ENCODE assay signal across 15 cellular contexts in the genomic region with DNA sequence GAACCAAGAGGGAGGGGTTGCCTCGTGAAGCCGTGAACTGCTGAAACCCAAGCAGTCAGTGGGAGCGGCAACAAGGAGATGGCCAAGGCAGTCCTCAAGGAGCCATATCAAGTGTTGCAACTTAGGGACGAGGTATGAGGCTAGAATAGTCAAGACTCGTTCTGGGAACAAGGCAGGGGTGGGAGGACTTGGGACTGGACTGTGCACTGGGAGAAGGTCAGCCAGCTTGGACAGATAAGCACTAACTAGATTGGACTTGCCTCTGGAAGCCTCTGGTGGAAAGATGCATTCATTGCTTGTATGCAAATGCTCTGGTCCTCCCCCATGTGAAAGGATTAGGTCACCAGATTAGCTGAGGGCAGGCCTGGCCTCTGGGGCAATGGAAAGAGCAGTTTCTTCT.
A peak's percentile ranks its signal among the peaks of the same experiment; 100 is the strongest.
DNase-seq lines count a peak whose midpoint lies in the region; ATAC-seq and TF ChIP-seq lines count a peak whose summit lies in the region.
"Had no signal": no experiment of that assay in that cellular context is flagged by ENCODE, and none has a peak within 500 bp of the region (broad histone marks: within the 10 kb centered on the region; RNA-seq: fewer than 3 reads in every experiment).

No MANE protein-coding gene starts in this region.

- TF ChIP-seq POLR2A in gastroesophageal sphincter (IDR thresholded peaks at IDR 0.05), result no peak

- ATAC-seq in gastroesophageal sphincter, result peak; percentile 87
- ATAC-seq in mucosa of descending colon, result peak; percentile 8
- no peak for ATAC-seq in GM21526 (IDR thresholded peaks at IDR 0.05; ENCODE audit: low FRiP score, unreplicated experiment)
- ATAC-seq in HG03354 (IDR thresholded peaks at IDR 0.05; ENCODE audit: poor library complexity, severe bottlenecking, unreplicated experiment), result no peak
- ATAC-seq: naive thymus-derived CD8-positive, alpha-beta T cell; upper lobe of right lung had no signal

- intact Hi-C loops in mucosa of descending colon (cut with DNase I, micrococcal nuclease), result no loop called here

- TF ChIP-seq CTCF in BE2C (IDR thresholded peaks at IDR 0.05; ENCODE audit: low read depth, low read length) (peak; percentile 25), gastroesophageal sphincter (IDR thresholded peaks at IDR 0.05) (peak in 1 of 4 experiments; percentile 28), mucosa of descending colon (IDR thresholded peaks at IDR 0.05) (no peak)

- WGBS in gastroesophageal sphincter (ENCODE audit: low coverage in 1 of 2), 2 donors, result 59% methylated on average over 2 of the region's 5 CpGs; no CpG with 5 or more reads in 1 of the 2 donors

- no peak overlapping the region for H3K27ac ChIP-seq in gastroesophageal sphincter
- H3K27ac ChIP-seq: SJSA1, skin epidermis, upper lobe of right lung had no signal

- H3K4me1 ChIP-seq in BE2C, result peaks cover 7% of the 10 kb centered on the region
- no peaks in the 10 kb centered on the region for H3K4me1 ChIP-seq in gastroesophageal sphincter
- no peaks in the 10 kb centered on the region for H3K4me1 ChIP-seq in mucosa of descending colon (ENCODE audit: low read depth)
- H3K4me1 ChIP-seq: SJSA1, upper lobe of right lung had no signal

- H3K27me3 ChIP-seq in BE2C (no peaks in the 10 kb centered on the region), gastroesophageal sphincter (no peaks in the 10 kb centered on the region)
- H3K27me3 ChIP-seq: SJSA1, upper lobe of right lung had no signal

- in situ Hi-C loops in SK-MEL-5 (cut with HindIII; ENCODE audit: low pct_unique_long_range_greater_than_20kb, low sequenced_read_pairs), result no loop called here

- H3K4me3 ChIP-seq in BE2C (ENCODE audit: low read depth, low read length) (no peak overlapping the region), gastroesophageal sphincter (no peak overlapping the region), mucosa of descending colon (no peak overlapping the region)
- H3K4me3 ChIP-seq: SJSA1, skin epidermis, upper lobe of right lung had no signal

- H3K36me3 ChIP-seq in BE2C (no peaks in the 10 kb centered on the region), gastroesophageal sphincter (no peaks in the 10 kb centered on the region), mucosa of descending colon (ENCODE audit: low read depth) (no peaks in the 10 kb centered on the region)
- H3K36me3 ChIP-seq: SJSA1, upper lobe of right lung had no signal

- no peak for TF ChIP-seq EP300 in gastroesophageal sphincter (IDR thresholded peaks at IDR 0.05)

- H3K9me3 ChIP-seq in BE2C (no peaks in the 10 kb centered on the region), gastroesophageal sphincter (no peaks in the 10 kb centered on the region), mucosa of descending colon (no peaks in the 10 kb centered on the region)
- H3K9me3 ChIP-seq: SJSA1, upper lobe of right lung had no signal

- DNase-seq in BE2C, result peak; percentile 24
- DNase-seq in SK-MEL-5 (ENCODE audit: low read depth, low spot score), result peak; percentile 45
- peak in 1 of 3 donors; percentile 3 for DNase-seq in mucosa of descending colon
- no peak for DNase-seq in activated CD8-positive, alpha-beta memory T cell treated with anti-CD3 and anti-CD28 coated beads, Interleukin-2, amount 50 U/mL, for 4 hours
- DNase-seq in KG1 (lab: John Stamatoyannopoulos, UW), result no peak
- DNase-seq: activated CD4-positive, alpha-beta T cell treated with anti-CD3 and anti-CD28 coated beads, Interleukin-2, amount 10 ng/mL, durations not matched to agents 24 days and 14 days; naive thymus-derived CD8-positive, alpha-beta T cell; NCI-H1092; NCI-H526 treated with DMSO at 0.1 percent for 48 hours; upper lobe of right lung had no signal

Comparison
In these comparisons a context has a peak if more than half of its experiments do, and no peak if none do; other contexts are left out.
1. DNase-seq: peak in BE2C (single experiment) and SK-MEL-5 (single experiment); none in activated CD8-positive, alpha-beta memory T cell treated with anti-CD3 and anti-CD28 coated beads, Interleukin-2, amount 50 U/mL, for 4 hours (single experiment) and KG1 (single experiment).
2. ATAC-seq: peak in gastroesophageal sphincter (single experiment) and mucosa of descending colon (single experiment); none in GM21526 (single experiment) and HG03354 (single experiment).